ENCODE assay signal across 27 cellular contexts in the genomic region with DNA sequence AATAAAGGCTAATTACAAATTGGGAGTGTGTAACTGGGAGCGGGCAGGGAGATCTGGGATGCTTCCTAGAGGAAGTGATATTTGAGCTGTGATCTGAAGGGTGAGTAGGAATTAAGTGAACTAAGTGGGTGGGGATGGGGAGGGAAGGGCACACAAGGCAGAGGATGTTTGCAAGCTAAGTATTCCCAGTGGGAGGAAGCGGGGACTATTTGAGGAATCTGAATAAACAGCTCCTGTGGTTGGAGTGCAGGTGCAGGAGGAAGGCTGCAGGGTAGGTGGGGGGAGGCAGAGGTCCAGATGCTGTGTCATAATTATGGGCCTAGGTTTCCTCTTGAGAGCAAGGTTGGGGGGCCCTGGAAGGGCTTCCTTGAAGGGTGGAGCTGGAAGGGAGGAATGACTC.
"Had no signal": no experiment of that assay in that cellular context is flagged by ENCODE, and none has a peak within 500 bp of the region (broad histone marks: within the 10 kb centered on the region; RNA-seq: fewer than 3 reads in every experiment).

No MANE protein-coding gene starts in this region.

- ATAC-seq: left colon; left lung; lower lobe of right lung; naive thymus-derived CD8-positive, alpha-beta T cell; right lobe of liver; stimulated activated memory B cell treated with anti-CD40 and anti-IgM and Interleukin-4, amounts not matched to agents 10 μg/mL and 1 μg/mL and 100 μg/mL, for 72 hours; stimulated activated naive CD8-positive, alpha-beta T cell treated with anti-CD3 and anti-CD28 coated beads, Interleukin-15, amount 100 ng/mL, for 72 hours had no signal

- H3K27ac ChIP-seq: left lung, lower lobe of right lung, ovary, right atrium auricular region, right lobe of liver, testis, thyroid gland, transverse colon, upper lobe of left lung had no signal

- H3K4me2 ChIP-seq: smooth muscle cell had no signal

- H3K4me1 ChIP-seq: left lung, lower lobe of right lung, right atrium auricular region, right lobe of liver, testis, thyroid gland, transverse colon, upper lobe of left lung had no signal

- DNase-seq: hippocampal formation; immature natural killer cell; kidney; left colon; left lung; lower lobe of right lung; mammary epithelial cell; mesenchymal stem cell; naive thymus-derived CD8-positive, alpha-beta T cell; nephron progenitor cell; ovary; right lobe of liver; stimulated activated CD4-positive, alpha-beta T cell treated with anti-CD3 and anti-CD28 coated beads, Interleukin-1b, Interleukin-23, amount 100 ng/mL, for 48 hours; stimulated activated CD4-positive, alpha-beta T cell treated with anti-CD3 and anti-CD28 coated beads, Interleukin-2, amount 100 ng/mL, for 48 hours; stimulated activated CD4-positive, alpha-beta T cell treated with anti-CD3 and anti-CD28 coated beads, Interleukin-4, amount 100 ng/mL, for 4 hours; stimulated activated CD8-positive, alpha-beta memory T cell treated with anti-CD3 and anti-CD28 coated beads, Interleukin-4, amount 100 ng/mL, for 48 hours; stimulated activated naive CD4-positive, alpha-beta T cell treated with Interleukin-2 at 50 U/mL for 16 hours; stimulated activated naive CD8-positive, alpha-beta T cell treated with anti-CD3 and anti-CD28 coated beads, Interleukin-15, amount 100 ng/mL, for 72 hours; testis; thyroid gland; transverse colon; upper lobe of left lung had no signal

- H3K27me3 Mint-ChIP-seq: progenitor cell of endocrine pancreas had no signal

- FAIRE-seq: islet of Langerhans, kidney had no signal

- H3K4me1 Mint-ChIP-seq: immature natural killer cell; naive thymus-derived CD8-positive, alpha-beta T cell; nephron progenitor cell; stimulated activated memory B cell treated with anti-CD40 and anti-IgM and Interleukin-4, amounts not matched to agents 10 μg/mL and 1 μg/mL and 100 μg/mL, for 72 hours; stimulated activated naive CD8-positive, alpha-beta T cell treated with anti-CD3 and anti-CD28 coated beads, Interleukin-15, amount 100 ng/mL, for 72 hours had no signal

- H3K27ac Mint-ChIP-seq: immature natural killer cell; naive thymus-derived CD8-positive, alpha-beta T cell; nephron progenitor cell; progenitor cell of endocrine pancreas; stimulated activated memory B cell treated with anti-CD40 and anti-IgM and Interleukin-4, amounts not matched to agents 10 μg/mL and 1 μg/mL and 100 μg/mL, for 72 hours had no signal

- H3K4me3 Mint-ChIP-seq: immature natural killer cell; naive thymus-derived CD8-positive, alpha-beta T cell; nephron progenitor cell; stimulated activated memory B cell treated with anti-CD40 and anti-IgM and Interleukin-4, amounts not matched to agents 10 μg/mL and 1 μg/mL and 100 μg/mL, for 72 hours; stimulated activated naive CD8-positive, alpha-beta T cell treated with anti-CD3 and anti-CD28 coated beads, Interleukin-15, amount 100 ng/mL, for 72 hours had no signal

- H3K27me3 ChIP-seq: left lung, ovary, right atrium auricular region, right lobe of liver, testis, thyroid gland, transverse colon, upper lobe of left lung had no signal

- H3K36me3 ChIP-seq: left lung, lower lobe of right lung, ovary, right atrium auricular region, right lobe of liver, thyroid gland, transverse colon, upper lobe of left lung had no signal

- H3K9me3 ChIP-seq: right lobe of liver, testis, thyroid gland had no signal

- H3K4me3 ChIP-seq: left lung, lower lobe of right lung, ovary, right atrium auricular region, right lobe of liver, smooth muscle cell, testis, thyroid gland, transverse colon, upper lobe of left lung had no signal
